ENCODE assay signal across 8 cellular contexts in genomic region chr16:75647492-75648264, GRCh38. TPM values are rescaled to one million over a fixed set of nuclear protein-coding genes. Genes with fewer than 3 reads are reported as not detected.
A peak's percentile ranks its signal among the peaks of the same experiment; 100 is the strongest.
DNase-seq lines count a peak whose midpoint lies in the region; ATAC-seq, FAIRE-seq and TF ChIP-seq lines count a peak whose summit lies in the region.

Gene KARS1, minus strand, starts transcription at chr16:75647665. Its CDS starts 26 bp downstream, at chr16:75647639.
Gene TERF2IP, plus strand, starts transcription at chr16:75647773. Its CDS starts 110 bp downstream, at chr16:75647883.

- no peak for TF ChIP-seq CTCF in GM13977 (IDR thresholded peaks at IDR 0.05; ENCODE audit: extremely low read depth, insufficient read depth, missing control alignments)
- no peak for TF ChIP-seq CTCF in psoas muscle (IDR thresholded peaks at IDR 0.05)

- in situ Hi-C loops in GM13977 (cut with MboI; ENCODE audit: low pct_unique_long_range_greater_than_20kb, low sequenced_read_pairs, unreplicated experiment), result no loop called here

- H3K36me3 ChIP-seq in psoas muscle (ENCODE audit: insufficient read depth in 1 of 2, low read depth in 1 of 2), result peaks cover 0 to 36% of the 10 kb centered on the region in 2 donors

- H3K27ac ChIP-seq in angular gyrus (ENCODE audit: low read depth, low read length) (peak within 1 kb of the TSS; percentile 97), psoas muscle (peak within 1 kb of the TSS; percentile 98)

- H3K9me3 ChIP-seq in T-helper 17 cell (ENCODE audit: control insufficient read depth, low read length, poor library complexity, severe bottlenecking) (no peaks in the 10 kb centered on the region), psoas muscle (no peaks in the 10 kb centered on the region)

- peak; percentile 5 for FAIRE-seq in urothelium cell line (lab: Jason Lieb, UNC)

- H3K36me3 Mint-ChIP-seq in T-helper 17 cell (ENCODE audit: low read depth), result peaks cover 12% of the 10 kb centered on the region

- H3K27me3 ChIP-seq in psoas muscle (ENCODE audit: insufficient read depth in 3 of 3, low read length in 2 of 3), result no peaks in the 10 kb centered on the region

- ATAC-seq in HG02884 (IDR thresholded peaks at IDR 0.05; ENCODE audit: unreplicated experiment), result peak; percentile 78
- peak; percentile 86 for ATAC-seq in T-helper 17 cell
- ATAC-seq in left ventricle myocardium superior, result peak; percentile 97
- peak; percentile 96 to 98 (median 98) for ATAC-seq in psoas muscle

- H3K4me1 Mint-ChIP-seq in T-helper 17 cell, result peaks cover 44% of the 10 kb centered on the region

- peak within 1 kb of the TSS; percentile 96 for H3K4me3 ChIP-seq in psoas muscle

- H3K27ac Mint-ChIP-seq in T-helper 17 cell, result peak within 1 kb of the TSS; percentile 99

- WGBS in psoas muscle, 3 donors, result 0 to 1% (median 0%) methylated on average over 67 to 76 of the region's 76 CpGs

- DNase-seq in GM13977 (ENCODE audit: low spot score), result peak; percentile 94
- DNase-seq in NCI-H1694 (lab: John Stamatoyannopoulos, UW), result peak; percentile 84
- peak; percentile 88 to 94 (median 91) for DNase-seq in T-helper 17 cell
- DNase-seq in left ventricle myocardium superior, result peak; percentile 95
- DNase-seq in psoas muscle, result peak; percentile 92 to 97
- DNase-seq in urothelium cell line (ENCODE audit: low spot score), result peak; percentile 98

- no peaks in the 10 kb centered on the region for H3K27me3 Mint-ChIP-seq in T-helper 17 cell

- H3K4me1 ChIP-seq in psoas muscle, result peaks cover 59% of the 10 kb centered on the region

- intact Hi-C loops in left ventricle myocardium superior (cut with micrococcal nuclease), result no loop called here
- intact Hi-C loops in psoas muscle (cut with DNase I), result loop anchor here in 1 of 2 donors (5.0 kb wide), 1 partner anchor 80 kb away; the partner anchor contains the start of gene GABARAPL2

- peak within 1 kb of the TSS; percentile 99 for H3K4me3 Mint-ChIP-seq in T-helper 17 cell

RNA-seq across cellular contexts. Expression of gene KARS1, which starts in this region (rescaled TPM):
- total RNA-seq in T-helper 17 cell, result 100 to 1,000 TPM; 160 to 161 TPM
- total RNA-seq in left ventricle myocardium superior, result 152 TPM
- total RNA-seq in psoas muscle, result 100 to 1,000 TPM; 162 to 185 (median 178) TPM
- polyA plus RNA-seq in psoas muscle, result 100 to 1,000 TPM; 172 to 232 (median 208) TPM

RNA-seq across cellular contexts. Expression of gene TERF2IP, which starts in this region (rescaled TPM):
- total RNA-seq in T-helper 17 cell, result 100 to 1,000 TPM in 1 of 2 donors, 10 to 100 TPM in 1; 98.1 to 107 TPM
- total RNA-seq in left ventricle myocardium superior, result 56.2 TPM
- 10 to 100 TPM; 48.0 to 59.0 (median 56.6) TPM for total RNA-seq in psoas muscle
- polyA plus RNA-seq in psoas muscle, result 10 to 100 TPM; 29.8 to 56.5 (median 45.8) TPM

Comparison
In these comparisons a context has a peak if more than half of its experiments do, and no peak if none do; other contexts are left out.
1. Peak in every context shown above with its lines: DNase-seq, ATAC-seq, H3K4me3 ChIP-seq and H3K27ac ChIP-seq.